ENCODE assay signal across 19 cellular contexts in genomic region chr17:32621612-32622312, GRCh38.
A peak's percentile ranks its signal among the peaks of the same experiment; 100 is the strongest.
DNase-seq lines count a peak whose midpoint lies in the region; ATAC-seq and TF ChIP-seq lines count a peak whose summit lies in the region.
"Had no signal": no experiment of that assay in that cellular context is flagged by ENCODE, and none has a peak within 500 bp of the region (broad histone marks: within the 10 kb centered on the region; RNA-seq: fewer than 3 reads in every experiment).

No MANE protein-coding gene starts in this region.

- no peak overlapping the region for H3K27ac Mint-ChIP-seq in activated CD4-positive, alpha-beta T cell treated with anti-CD3 and anti-CD28 coated beads, Interleukin-2, amount 10 ng/mL, durations not matched to agents 7 days and 5 days
- H3K27ac Mint-ChIP-seq: activated B cell treated with CpG ODN at 0.5 μM for 24 hours; activated naive CD8-positive, alpha-beta T cell treated with anti-CD3 and anti-CD28 coated beads for 36 hours had no signal

- TF ChIP-seq POLR2A in thyroid gland (IDR thresholded peaks at IDR 0.05): no peak
- no peak for TF ChIP-seq POLR2A in upper lobe of left lung (IDR thresholded peaks at IDR 0.05)

- no peak for TF ChIP-seq CTCF in AG10803 (conservative IDR thresholded peaks at IDR 0.05; ENCODE audit: low read length)
- no peak for TF ChIP-seq CTCF in thyroid gland (IDR thresholded peaks at IDR 0.05)
- TF ChIP-seq CTCF in upper lobe of left lung (IDR thresholded peaks at IDR 0.05): no peak

- no peaks in the 10 kb centered on the region for H3K36me3 Mint-ChIP-seq in activated CD4-positive, alpha-beta T cell treated with anti-CD3 and anti-CD28 coated beads, Interleukin-2, amount 10 ng/mL, durations not matched to agents 7 days and 5 days (ENCODE audit: low read depth)
- H3K36me3 Mint-ChIP-seq: activated naive CD8-positive, alpha-beta T cell treated with anti-CD3 and anti-CD28 coated beads for 36 hours had no signal

- DNase-seq in AG10803 (ENCODE audit: low read depth) (peak; percentile 0), LHCN-M2 (ENCODE audit: low read depth) (peak; percentile 49), brain pericyte (ENCODE audit: low read depth, low spot score) (peak; percentile 41), iPS-NIHi7 (ENCODE audit: extremely low spot score) (peak; percentile 27), thyroid gland (no peak), SK-N-DZ (ENCODE audit: low spot score) (no peak), upper lobe of left lung (no peak)
- no peak for DNase-seq in activated CD4-positive, alpha-beta T cell treated with anti-CD3 and anti-CD28 coated beads, Interleukin-2, amount 10 ng/mL, durations not matched to agents 7 days and 5 days
- DNase-seq: activated B cell treated with CpG ODN at 0.5 μM for 24 hours; activated CD8-positive, alpha-beta memory T cell treated with anti-CD3 and anti-CD28 coated beads, Interleukin-2, amount 50 U/mL, for 4 hours; activated naive CD8-positive, alpha-beta T cell treated with anti-CD3 and anti-CD28 coated beads for 36 hours; cerebellar nuclear complex; GOT3; lower lobe of right lung; MM.1S; stomach had no signal

- intact Hi-C loops in thyroid gland (cut with DNase I): no loop called here

- POLR2A ChIA-PET in activated CD4-positive, alpha-beta T cell treated with anti-CD3 and anti-CD28 coated beads, Interleukin-2, amount 10 ng/mL, durations not matched to agents 7 days and 5 days (lab: Charles Lee): no interaction called here

- no peak for ATAC-seq in upper lobe of left lung (ENCODE audit: low FRiP score in 2 of 2)
- ATAC-seq: A549 had no signal

- H3K27ac ChIP-seq in thyroid gland (no peak overlapping the region), upper lobe of left lung (no peak overlapping the region)
- H3K27ac ChIP-seq: A549, hepatocyte, lower lobe of right lung, neutrophil, stomach had no signal

- H3K9me3 ChIP-seq in thyroid gland (no peaks in the 10 kb centered on the region), upper lobe of left lung (no peaks in the 10 kb centered on the region)
- H3K9me3 ChIP-seq: A549, lower lobe of right lung, neutrophil, stomach had no signal

- H3K27me3 Mint-ChIP-seq in activated CD4-positive, alpha-beta T cell treated with anti-CD3 and anti-CD28 coated beads, Interleukin-2, amount 10 ng/mL, durations not matched to agents 7 days and 5 days: no peaks in the 10 kb centered on the region
- H3K27me3 Mint-ChIP-seq: activated B cell treated with CpG ODN at 0.5 μM for 24 hours; activated naive CD8-positive, alpha-beta T cell treated with anti-CD3 and anti-CD28 coated beads for 36 hours had no signal

- H3K4me1 ChIP-seq in thyroid gland: no peaks in the 10 kb centered on the region
- no peaks in the 10 kb centered on the region for H3K4me1 ChIP-seq in upper lobe of left lung
- H3K4me1 ChIP-seq: A549, lower lobe of right lung had no signal

- CTCF ChIA-PET in activated CD4-positive, alpha-beta T cell treated with anti-CD3 and anti-CD28 coated beads, Interleukin-2, amount 10 ng/mL, durations not matched to agents 7 days and 5 days (lab: Charles Lee): interaction anchor here (1.2 kb wide), 1 partner anchor 160 kb away, joined by 4 read pairs; no protein-coding TSS in a partner anchor

- H3K36me3 ChIP-seq in thyroid gland (no peaks in the 10 kb centered on the region), upper lobe of left lung (no peaks in the 10 kb centered on the region)
- H3K36me3 ChIP-seq: lower lobe of right lung, neutrophil, stomach had no signal

- no peak for TF ChIP-seq EP300 in upper lobe of left lung (IDR thresholded peaks at IDR 0.05)

- H3K4me1 Mint-ChIP-seq in activated CD4-positive, alpha-beta T cell treated with anti-CD3 and anti-CD28 coated beads, Interleukin-2, amount 10 ng/mL, durations not matched to agents 7 days and 5 days: no peaks in the 10 kb centered on the region
- H3K4me1 Mint-ChIP-seq: activated B cell treated with CpG ODN at 0.5 μM for 24 hours; activated naive CD8-positive, alpha-beta T cell treated with anti-CD3 and anti-CD28 coated beads for 36 hours had no signal

- H3K4me3 ChIP-seq in AG10803 (ENCODE audit: low read length) (no peak overlapping the region), thyroid gland (replicated peaks in 1 of 3) (no peak overlapping the region), upper lobe of left lung (no peak overlapping the region)
- H3K4me3 ChIP-seq: A549, hepatocyte, lower lobe of right lung, stomach had no signal

- H3K9me3 Mint-ChIP-seq in activated CD4-positive, alpha-beta T cell treated with anti-CD3 and anti-CD28 coated beads, Interleukin-2, amount 10 ng/mL, durations not matched to agents 7 days and 5 days: no peaks in the 10 kb centered on the region
- H3K9me3 Mint-ChIP-seq: activated B cell treated with CpG ODN at 0.5 μM for 24 hours; activated naive CD8-positive, alpha-beta T cell treated with anti-CD3 and anti-CD28 coated beads for 36 hours had no signal

- no peak overlapping the region for H3K4me3 Mint-ChIP-seq in activated CD4-positive, alpha-beta T cell treated with anti-CD3 and anti-CD28 coated beads, Interleukin-2, amount 10 ng/mL, durations not matched to agents 7 days and 5 days
- H3K4me3 Mint-ChIP-seq: activated B cell treated with CpG ODN at 0.5 μM for 24 hours; activated naive CD8-positive, alpha-beta T cell treated with anti-CD3 and anti-CD28 coated beads for 36 hours had no signal

- 76 to 83% methylated on average over 3 of the region's 3 CpGs for WGBS in thyroid gland, 2 donors
- 87 to 93% methylated on average over 3 of the region's 3 CpGs for WGBS in upper lobe of left lung, 2 donors

- no peaks in the 10 kb centered on the region for H3K27me3 ChIP-seq in thyroid gland
- no peaks in the 10 kb centered on the region for H3K27me3 ChIP-seq in upper lobe of left lung
- H3K27me3 ChIP-seq: hepatocyte, neutrophil, stomach had no signal

Comparison
In these comparisons a context has a peak if more than half of its experiments do, and no peak if none do; other contexts are left out.
1. DNase-seq: peak in AG10803 (single experiment), LHCN-M2 (single experiment), brain pericyte (single experiment) and iPS-NIHi7 (single experiment); none in thyroid gland (0 of 2), SK-N-DZ (single experiment), upper lobe of left lung (0 of 2) and activated CD4-positive, alpha-beta T cell treated with anti-CD3 and anti-CD28 coated beads, Interleukin-2, amount 10 ng/mL, durations not matched to agents 7 days and 5 days (single experiment).